In the genomic region with DNA sequence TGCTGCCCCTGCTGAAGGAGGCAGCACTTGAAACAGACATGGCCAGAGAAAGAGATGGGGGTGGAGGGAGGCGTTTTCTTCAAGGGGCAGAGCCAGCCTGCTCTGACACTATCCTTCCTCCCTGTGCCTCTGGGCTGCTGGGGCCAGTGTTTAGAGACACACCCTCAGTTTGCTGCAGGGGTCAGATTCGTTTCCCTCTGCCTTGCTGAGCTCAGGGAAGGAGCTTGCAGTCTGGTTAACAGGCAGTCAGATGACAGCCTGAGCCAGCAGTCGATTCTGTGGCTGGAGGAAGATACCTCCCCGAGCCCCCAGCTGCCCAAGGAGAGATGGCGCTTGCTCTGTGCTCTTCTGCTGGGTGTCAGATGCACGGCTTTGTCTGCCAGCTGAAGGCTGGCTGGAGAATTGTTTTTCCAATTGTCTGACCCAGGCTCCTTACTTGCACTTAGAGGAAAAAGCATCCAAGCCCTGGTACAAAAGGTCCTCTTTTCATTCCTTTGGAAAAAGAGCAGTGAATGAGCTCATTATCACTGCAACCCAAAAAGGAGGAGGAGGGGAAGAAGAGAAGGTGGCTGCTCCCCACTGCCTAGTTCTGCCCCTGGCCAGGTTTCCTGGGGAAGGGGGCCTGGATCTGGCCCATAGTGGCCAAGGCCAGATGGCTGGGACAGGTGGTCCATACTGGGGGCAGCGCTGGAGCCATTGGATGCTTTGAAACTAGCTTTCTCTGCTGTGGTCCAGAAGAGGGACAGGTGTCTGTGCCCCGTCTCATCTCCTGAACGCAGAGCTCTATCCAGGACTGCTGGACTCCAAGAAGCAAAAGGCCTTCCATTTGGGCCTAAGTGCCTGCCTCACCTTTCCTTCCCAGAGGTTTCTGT, we compare ENCODE assay signal across 9 cellular contexts.
A peak's percentile ranks its signal among the peaks of the same experiment; 100 is the strongest.
DNase-seq lines count a peak whose midpoint lies in the region; ATAC-seq, FAIRE-seq and TF ChIP-seq lines count a peak whose summit lies in the region.
"Had no signal": no experiment of that assay in that cellular context is flagged by ENCODE, and none has a peak within 500 bp of the region (broad histone marks: within the 10 kb centered on the region; RNA-seq: fewer than 3 reads in every experiment).

No MANE protein-coding gene starts in this region.

- no peak overlapping the region for H2AK5ac ChIP-seq in mesenchymal stem cell (ENCODE audit: low read length, severe bottlenecking)

- no TSS peak for BruUV-seq in endothelial cell of umbilical vein (replicated peaks; lab: Mats Ljungman, UMichigan)

- 68% methylated on average over 9 of the region's 9 CpGs for WGBS in mesenchymal stem cell

- H3K27ac ChIP-seq in endothelial cell of umbilical vein (ENCODE audit: insufficient read depth, low read depth, low read length) (no peak overlapping the region), mesenchymal stem cell (ENCODE audit: low read length, poor library complexity, severe bottlenecking) (no peak overlapping the region), thoracic aorta (peak overlapping the region; percentile 88 to 90)
- H3K27ac ChIP-seq: epithelial cell of prostate had no signal

- FAIRE-seq in endothelial cell of umbilical vein (lab: Jason Lieb, UNC), result peak; percentile 37

- TF ChIP-seq POLR2A in endothelial cell of umbilical vein (IDR thresholded peaks at IDR 0.05; ENCODE audit: low read depth, low read length), result no peak

- H4K91ac ChIP-seq in mesenchymal stem cell (ENCODE audit: low read length), result no peak overlapping the region

- peak overlapping the region; percentile 69 for H4K8ac ChIP-seq in mesenchymal stem cell (ENCODE audit: low read length)

- H3K27me3 ChIP-seq in endothelial cell of umbilical vein (ENCODE audit: control insufficient read depth in 2 of 2, insufficient read depth in 2 of 2, low read length in 2 of 2) (no peaks in the 10 kb centered on the region), mesenchymal stem cell (ENCODE audit: control insufficient read depth in 1 of 2, insufficient read depth in 1 of 2, low read length in 2 of 2) (no peaks in the 10 kb centered on the region), thoracic aorta (replicated peaks; ENCODE audit: insufficient read depth) (no peaks in the 10 kb centered on the region)

- peaks cover 17% of the 10 kb centered on the region for H3K79me1 ChIP-seq in mesenchymal stem cell (replicated peaks; ENCODE audit: low read length, poor library complexity, severe bottlenecking)

- H3K4me3 ChIP-seq in endothelial cell of umbilical vein (replicated peaks in 1 of 3; ENCODE audit: insufficient read depth in 1 of 3, low read depth in 1 of 3, low read length in 3 of 3) (no peak overlapping the region), mesenchymal stem cell (ENCODE audit: insufficient read depth in 1 of 2, low read depth in 1 of 2, low read length in 2 of 2) (peak overlapping the region in 1 of 2 experiments; percentile 40), thoracic aorta (peak overlapping the region; percentile 3)
- H3K4me3 ChIP-seq: GM23338 had no signal

- CTCF ChIA-PET in endothelial cell of umbilical vein (lab: Charles Lee), result interaction anchor here (0.7 to 3.9 kb wide), 9 partner anchors 14 to 187 kb away, joined by 3 to 19 read pairs (median 3); no protein-coding TSS in a partner anchor

- H2BK120ac ChIP-seq in mesenchymal stem cell (ENCODE audit: low read depth, low read length), result no peak overlapping the region

- peak overlapping the region in 1 of 2 experiments; percentile 38 for H3K14ac ChIP-seq in mesenchymal stem cell (ENCODE audit: low read length in 2 of 2)

- peak overlapping the region in 1 of 2 experiments; percentile 6 for H3K18ac ChIP-seq in mesenchymal stem cell (ENCODE audit: low read depth in 1 of 2, low read length in 2 of 2)

- no peak for TF ChIP-seq CTCF in endothelial cell of umbilical vein (IDR thresholded peaks at IDR 0.05; ENCODE audit: extremely low read depth in 1 of 2, insufficient read depth in 1 of 2, low read depth in 1 of 2, low read length in 2 of 2)
- no peak for TF ChIP-seq CTCF in thoracic aorta (IDR thresholded peaks at IDR 0.05)

- H3K4me2 ChIP-seq in endothelial cell of umbilical vein (ENCODE audit: insufficient read depth, low read length), result no peak overlapping the region
- no peak overlapping the region for H3K4me2 ChIP-seq in mesenchymal stem cell (ENCODE audit: low read length, poor library complexity, severe bottlenecking)
- H3K4me2 ChIP-seq: GM23338 had no signal

- intact Hi-C loops in endothelial cell of umbilical vein (cut with micrococcal nuclease), result no loop called here

- H4K20me1 ChIP-seq in endothelial cell of umbilical vein (replicated peaks; ENCODE audit: control insufficient read depth, extremely low read depth, insufficient read depth, low read length), result no peaks in the 10 kb centered on the region

- H2BK15ac ChIP-seq in mesenchymal stem cell (ENCODE audit: low read depth, poor library complexity, severe bottlenecking), result peak overlapping the region; percentile 2

- POLR2A ChIA-PET in endothelial cell of umbilical vein (lab: Charles Lee), result no interaction called here

- H3K9me1 ChIP-seq in endothelial cell of umbilical vein (replicated peaks; ENCODE audit: control insufficient read depth, extremely low read depth, insufficient read depth, low read length), result no peaks in the 10 kb centered on the region

- H3K36me3 ChIP-seq in endothelial cell of umbilical vein (ENCODE audit: control insufficient read depth in 2 of 2, extremely low read depth in 1 of 2, insufficient read depth in 2 of 2, low read length in 2 of 2), result peaks cover 0 to 14% of the 10 kb centered on the region in 2 experiments
- peaks cover 12 to 32% of the 10 kb centered on the region in 2 experiments for H3K36me3 ChIP-seq in mesenchymal stem cell (ENCODE audit: control insufficient read depth in 1 of 2, insufficient read depth in 2 of 2, low read depth in 1 of 2, low read length in 2 of 2)
- H3K36me3 ChIP-seq in thoracic aorta, result peaks cover 4% of the 10 kb centered on the region

- no peak for ATAC-seq in thoracic aorta (ENCODE audit: insufficient number of reproducible peaks, low FRiP score, low read depth)
- ATAC-seq: GM23338 had no signal

- H3K9me3 ChIP-seq in endothelial cell of umbilical vein (replicated peaks; ENCODE audit: control insufficient read depth, insufficient read depth, low read length) (no peaks in the 10 kb centered on the region), mesenchymal stem cell (ENCODE audit: control insufficient read depth, low read length) (no peaks in the 10 kb centered on the region), thoracic aorta (no peaks in the 10 kb centered on the region)

- no peak overlapping the region for H2BK5ac ChIP-seq in mesenchymal stem cell (ENCODE audit: low read depth, low read length, poor library complexity, severe bottlenecking)

- H3K9ac ChIP-seq in endothelial cell of umbilical vein (replicated peaks; ENCODE audit: extremely low read depth, insufficient read depth, low read length), result no peak overlapping the region
- peak overlapping the region; percentile 49 for H3K9ac ChIP-seq in mesenchymal stem cell (ENCODE audit: low read length)

- no peaks in the 10 kb centered on the region for H3K79me2 ChIP-seq in endothelial cell of umbilical vein (ENCODE audit: control insufficient read depth, insufficient read depth, low read length)

- dilution Hi-C loops in endothelial cell of umbilical vein (cut with MboI; ENCODE audit: extremely low pct_ligation_motif_present, low sequenced_read_pairs), result no loop called here

- H3K23ac ChIP-seq in mesenchymal stem cell (ENCODE audit: low read length in 2 of 2), result no peak overlapping the region

- no peak overlapping the region for H2AFZ ChIP-seq in endothelial cell of umbilical vein (ENCODE audit: low read depth, low read length)
- no peak overlapping the region for H2AFZ ChIP-seq in mesenchymal stem cell (ENCODE audit: low read depth, low read length)
- H2AFZ ChIP-seq: GM23338 had no signal

- peak overlapping the region; percentile 42 to 60 for H2BK12ac ChIP-seq in mesenchymal stem cell (ENCODE audit: low read length in 2 of 2)

- peak overlapping the region; percentile 1 to 6 for H3K4ac ChIP-seq in mesenchymal stem cell (ENCODE audit: low read depth in 1 of 2, low read length in 2 of 2)

- peaks cover 8% of the 10 kb centered on the region for H3K4me1 ChIP-seq in endothelial cell of umbilical vein (ENCODE audit: control insufficient read depth, extremely low read depth, insufficient read depth, low read length)
- H3K4me1 ChIP-seq in mesenchymal stem cell (ENCODE audit: control insufficient read depth, insufficient read depth, low read depth, low read length), result peaks cover 26% of the 10 kb centered on the region
- H3K4me1 ChIP-seq in thoracic aorta (ENCODE audit: control insufficient read depth in 1 of 2, low read depth in 2 of 2), result peaks cover 65 to 92% of the 10 kb centered on the region in 2 donors

- DNase-seq in NCI-H524 treated with DMSO at 0.1 percent for 48 hours (lab: John Stamatoyannopoulos, UW) (peak; percentile 45), endothelial cell of umbilical vein (ENCODE audit: low read depth, low spot score) (peak; percentile 39), mesenchymal stem cell (peak; percentile 75), thoracic aorta (ENCODE audit: low spot score) (no peak), middle frontal gyrus (ENCODE audit: extremely low spot score, low spot score) (no peak)
- no peak for DNase-seq in stimulated activated naive CD4-positive, alpha-beta T cell treated with Interleukin-2 at 50 U/mL for 16 hours (lab: John Stamatoyannopoulos, UW)
- no peak for DNase-seq in activated CD4-positive, alpha-beta T cell treated with anti-CD3 and anti-CD28 coated beads for 1 hour

TF ChIP-seq in endothelial cell of umbilical vein, 7 proteins besides CTCF, POLR2A, EP300 and RAD21:
- TF ChIP-seq MYC (IDR thresholded peaks at IDR 0.05; ENCODE audit: low read depth, low read length), result no peak
- TF ChIP-seq EZH2 (IDR thresholded peaks at IDR 0.05; ENCODE audit: borderline replicate concordance, low read depth, low read length, severe bottlenecking), result no peak
- no peak for TF ChIP-seq JUN (IDR thresholded peaks at IDR 0.05; ENCODE audit: borderline replicate concordance, insufficient read depth, insufficient read length, low read depth)
- no peak for TF ChIP-seq GATA2 (IDR thresholded peaks at IDR 0.05; ENCODE audit: insufficient read depth, insufficient read length, low read depth, low read length)
- no peak for TF ChIP-seq FOS (IDR thresholded peaks at IDR 0.05; ENCODE audit: borderline replicate concordance, insufficient read depth, low read length)
- TF ChIP-seq, protein P1, sequence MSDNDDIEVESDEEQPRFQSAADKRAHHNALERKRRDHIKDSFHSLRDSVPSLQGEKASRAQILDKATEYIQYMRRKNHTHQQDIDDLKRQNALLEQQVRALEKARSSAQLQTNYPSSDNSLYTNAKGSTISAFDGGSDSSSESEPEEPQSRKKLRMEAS (IDR thresholded peaks at IDR 0.05; ENCODE audit: insufficient read depth, insufficient read length), result no peak
- no peak for TF ChIP-seq POLR2AphosphoS5 (IDR thresholded peaks at IDR 0.05; ENCODE audit: insufficient read depth, low read depth, low read length)

Comparison
In these comparisons a context has a peak if more than half of its experiments do, and no peak if none do; other contexts are left out.
1. DNase-seq: peak in NCI-H524 treated with DMSO at 0.1 percent for 48 hours (single experiment), endothelial cell of umbilical vein (single experiment) and mesenchymal stem cell (single experiment); none in thoracic aorta (single experiment), stimulated activated naive CD4-positive, alpha-beta T cell treated with Interleukin-2 at 50 U/mL for 16 hours (single experiment), activated CD4-positive, alpha-beta T cell treated with anti-CD3 and anti-CD28 coated beads for 1 hour (single experiment) and middle frontal gyrus (single experiment).
2. H3K27ac ChIP-seq: peak in thoracic aorta (2 of 2); none in endothelial cell of umbilical vein (single experiment) and mesenchymal stem cell (single experiment).